1 cellular context compared by ENCODE assay signal in the genomic region with DNA sequence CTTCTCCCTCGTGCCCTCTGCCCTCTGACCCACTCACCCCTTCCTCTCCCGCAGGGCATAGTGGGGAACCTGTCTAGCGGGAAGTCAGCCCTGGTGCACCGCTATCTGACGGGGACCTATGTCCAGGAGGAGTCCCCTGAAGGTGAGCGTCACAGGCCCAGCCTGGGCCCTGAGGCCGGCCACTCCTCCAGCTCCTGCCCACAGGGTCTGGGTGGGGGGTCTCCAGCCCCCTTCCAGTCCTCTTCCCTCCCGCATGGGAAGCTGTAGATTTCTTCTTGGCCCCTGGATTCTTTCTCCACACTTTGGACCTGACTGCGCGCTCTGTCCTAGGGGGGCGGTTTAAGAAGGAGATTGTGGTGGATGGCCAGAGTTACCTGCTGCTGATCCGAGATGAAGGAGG.
TF ChIP-seq lines count a peak whose summit lies in the region.

No MANE protein-coding gene starts in this region.

TF ChIP-seq in IMR-90, 13 proteins besides CTCF, POLR2A, EP300 and RAD21:
- no peak for TF ChIP-seq RFX5 (IDR thresholded peaks at IDR 0.05; ENCODE audit: low read depth, low read length)
- no peak for TF ChIP-seq CEBPB (IDR thresholded peaks at IDR 0.05; ENCODE audit: low read depth, low read length)
- TF ChIP-seq MXI1 (IDR thresholded peaks at IDR 0.05; ENCODE audit: borderline replicate concordance, low read depth, low read length) = no peak
- no peak for TF ChIP-seq CHD1 (IDR thresholded peaks at IDR 0.05; ENCODE audit: low read depth, low read length)
- no peak for TF ChIP-seq MAZ (IDR thresholded peaks at IDR 0.05; ENCODE audit: borderline replicate concordance, low read depth, low read length)
- TF ChIP-seq SMC3 (IDR thresholded peaks at IDR 0.05; ENCODE audit: low read depth, low read length) = no peak
- no peak for TF ChIP-seq BHLHE40 (IDR thresholded peaks at IDR 0.05; ENCODE audit: low read depth, low read length)
- TF ChIP-seq, protein P1, sequence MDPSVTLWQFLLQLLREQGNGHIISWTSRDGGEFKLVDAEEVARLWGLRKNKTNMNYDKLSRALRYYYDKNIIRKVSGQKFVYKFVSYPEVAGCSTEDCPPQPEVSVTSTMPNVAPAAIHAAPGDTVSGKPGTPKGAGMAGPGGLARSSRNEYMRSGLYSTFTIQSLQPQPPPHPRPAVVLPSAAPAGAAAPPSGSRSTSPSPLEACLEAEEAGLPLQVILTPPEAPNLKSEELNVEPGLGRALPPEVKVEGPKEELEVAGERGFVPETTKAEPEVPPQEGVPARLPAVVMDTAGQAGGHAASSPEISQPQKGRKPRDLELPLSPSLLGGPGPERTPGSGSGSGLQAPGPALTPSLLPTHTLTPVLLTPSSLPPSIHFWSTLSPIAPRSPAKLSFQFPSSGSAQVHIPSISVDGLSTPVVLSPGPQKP (IDR thresholded peaks at IDR 0.05; ENCODE audit: borderline replicate concordance, low read depth, low read length) = no peak
- TF ChIP-seq, protein P2, sequence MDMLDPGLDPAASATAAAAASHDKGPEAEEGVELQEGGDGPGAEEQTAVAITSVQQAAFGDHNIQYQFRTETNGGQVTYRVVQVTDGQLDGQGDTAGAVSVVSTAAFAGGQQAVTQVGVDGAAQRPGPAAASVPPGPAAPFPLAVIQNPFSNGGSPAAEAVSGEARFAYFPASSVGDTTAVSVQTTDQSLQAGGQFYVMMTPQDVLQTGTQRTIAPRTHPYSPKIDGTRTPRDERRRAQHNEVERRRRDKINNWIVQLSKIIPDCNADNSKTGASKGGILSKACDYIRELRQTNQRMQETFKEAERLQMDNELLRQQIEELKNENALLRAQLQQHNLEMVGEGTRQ (IDR thresholded peaks at IDR 0.05; ENCODE audit: low read depth, low read length) = no peak
- TF ChIP-seq FOS (IDR thresholded peaks at IDR 0.05; ENCODE audit: low read depth, low read length) = no peak
- no peak for TF ChIP-seq MAFK (IDR thresholded peaks at IDR 0.05; ENCODE audit: low read depth, low read length)
- TF ChIP-seq NFE2L2 (IDR thresholded peaks at IDR 0.05; ENCODE audit: low read depth, low read length) = no peak
- TF ChIP-seq RCOR1 (IDR thresholded peaks at IDR 0.05; ENCODE audit: insufficient replicate concordance, low read length) = no peak
